In the genomic region with DNA sequence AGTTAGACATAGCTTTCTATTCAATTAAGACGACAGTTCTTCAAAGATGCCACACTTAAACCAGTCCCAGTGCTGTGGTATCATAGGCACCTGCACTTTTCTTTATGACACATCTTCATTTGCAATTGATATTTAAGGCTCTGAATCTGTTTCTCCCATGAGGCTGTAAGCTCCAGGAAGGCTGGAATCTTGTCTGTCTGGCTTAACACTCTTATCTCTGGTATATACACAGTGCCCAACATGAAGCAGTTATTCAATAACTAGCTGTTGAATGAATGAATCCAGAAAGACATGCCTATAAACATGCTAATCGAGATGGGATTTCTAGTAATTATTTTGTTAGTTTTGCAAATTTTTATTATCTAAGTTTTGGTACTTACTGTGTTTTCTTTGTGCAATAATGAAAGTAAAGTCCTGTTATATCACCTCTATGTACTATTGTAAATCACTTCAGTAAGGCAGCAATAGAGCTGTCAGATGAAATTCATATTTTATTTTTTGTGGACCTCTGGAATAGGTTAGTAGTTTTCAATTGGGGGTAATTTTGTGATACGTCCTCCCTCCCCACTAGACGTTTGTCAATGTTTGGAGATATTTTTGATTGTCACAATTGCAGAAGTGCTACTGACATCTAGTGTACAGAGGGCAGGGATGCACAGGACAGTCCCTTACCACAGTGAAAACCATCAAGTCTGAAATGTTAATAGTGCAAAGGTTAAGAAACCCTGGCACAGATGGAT, we compare ENCODE assay signal across 2 cellular contexts.
TF ChIP-seq lines count a peak whose summit lies in the region.

No MANE protein-coding gene starts in this region.

TF ChIP-seq in K562, 482 proteins besides CTCF, POLR2A, EP300 and RAD21 (continued from another document):
- TF ChIP-seq, protein P1, sequence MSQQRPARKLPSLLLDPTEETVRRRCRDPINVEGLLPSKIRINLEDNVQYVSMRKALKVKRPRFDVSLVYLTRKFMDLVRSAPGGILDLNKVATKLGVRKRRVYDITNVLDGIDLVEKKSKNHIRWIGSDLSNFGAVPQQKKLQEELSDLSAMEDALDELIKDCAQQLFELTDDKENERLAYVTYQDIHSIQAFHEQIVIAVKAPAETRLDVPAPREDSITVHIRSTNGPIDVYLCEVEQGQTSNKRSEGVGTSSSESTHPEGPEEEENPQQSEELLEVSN (IDR thresholded peaks at IDR 0.05; ENCODE audit: borderline replicate concordance in 1 of 2, extremely low read depth in 1 of 2, insufficient read depth in 1 of 2, insufficient read length in 1 of 2, low read depth in 1 of 2, low read length in 1 of 2, poor library complexity in 1 of 2, severe bottlenecking in 1 of 2): no peak
- TF ChIP-seq SRSF9 (IDR thresholded peaks at IDR 0.05; ENCODE audit: borderline replicate concordance, low read depth, low read length) (no peak), KHSRP (IDR thresholded peaks at IDR 0.05) (no peak), SMARCE1 (IDR thresholded peaks at IDR 0.05) (no peak), CREB1 (IDR thresholded peaks at IDR 0.05) (no peak), CREB1 (CRISPR knock-in tag; IDR thresholded peaks at IDR 0.05) (no peak), HNRNPLL (IDR thresholded peaks at IDR 0.05; ENCODE audit: low read depth, low read length, poor library complexity, severe bottlenecking) (no peak), ESRRA (IDR thresholded peaks at IDR 0.05; ENCODE audit: borderline replicate concordance, low read depth) (no peak)
- TF ChIP-seq, protein P2, sequence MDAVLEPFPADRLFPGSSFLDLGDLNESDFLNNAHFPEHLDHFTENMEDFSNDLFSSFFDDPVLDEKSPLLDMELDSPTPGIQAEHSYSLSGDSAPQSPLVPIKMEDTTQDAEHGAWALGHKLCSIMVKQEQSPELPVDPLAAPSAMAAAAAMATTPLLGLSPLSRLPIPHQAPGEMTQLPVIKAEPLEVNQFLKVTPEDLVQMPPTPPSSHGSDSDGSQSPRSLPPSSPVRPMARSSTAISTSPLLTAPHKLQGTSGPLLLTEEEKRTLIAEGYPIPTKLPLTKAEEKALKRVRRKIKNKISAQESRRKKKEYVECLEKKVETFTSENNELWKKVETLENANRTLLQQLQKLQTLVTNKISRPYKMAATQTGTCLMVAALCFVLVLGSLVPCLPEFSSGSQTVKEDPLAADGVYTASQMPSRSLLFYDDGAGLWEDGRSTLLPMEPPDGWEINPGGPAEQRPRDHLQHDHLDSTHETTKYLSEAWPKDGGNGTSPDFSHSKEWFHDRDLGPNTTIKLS (IDR thresholded peaks at IDR 0.05; ENCODE audit: borderline replicate concordance, low read depth): no peak

TF ChIP-seq in neural cell, 6 proteins besides CTCF, POLR2A, EP300 and RAD21:
- no peak for TF ChIP-seq REST (IDR thresholded peaks at IDR 0.05; ENCODE audit: borderline replicate concordance)
- no peak for TF ChIP-seq POLR2AphosphoS5 (IDR thresholded peaks at IDR 0.05)
- no peak for TF ChIP-seq SMC3 (conservative IDR thresholded peaks at IDR 0.05; ENCODE audit: poor library complexity)
- no peak for TF ChIP-seq TAF1 (IDR thresholded peaks at IDR 0.05; ENCODE audit: low read depth)
- TF ChIP-seq MXI1 (conservative IDR thresholded peaks at IDR 0.05; ENCODE audit: poor library complexity, severe bottlenecking): no peak
- no peak for TF ChIP-seq EZH2 (IDR thresholded peaks at IDR 0.05; ENCODE audit: borderline replicate concordance, insufficient read depth, low read length, poor library complexity, severe bottlenecking)
